ENCODE assay signal across 12 cellular contexts in genomic region chr2:230694241-230694640, GRCh38. TPM values are rescaled to one million over a fixed set of nuclear protein-coding genes. Genes with fewer than 3 reads are reported as not detected.
A peak's percentile ranks its signal among the peaks of the same experiment; 100 is the strongest.
DNase-seq lines count a peak whose midpoint lies in the region; ATAC-seq, FAIRE-seq and TF ChIP-seq lines count a peak whose summit lies in the region.
"Had no signal": no experiment of that assay in that cellular context is flagged by ENCODE, and none has a peak within 500 bp of the region (broad histone marks: within the 10 kb centered on the region; RNA-seq: fewer than 3 reads in every experiment).

No MANE protein-coding gene starts in this region.

- peaks cover 57% of the 10 kb centered on the region for H3F3A ChIP-seq in PC-9 (ENCODE audit: insufficient read depth, low read depth)

- ATAC-seq in GM19372 (IDR thresholded peaks at IDR 0.05; ENCODE audit: low read depth, unreplicated experiment): peak; percentile 62
- ATAC-seq: HCT116; naive thymus-derived CD4-positive, alpha-beta T cell had no signal

- H3K79me2 ChIP-seq in PC-9 (ENCODE audit: low read depth): peaks cover 4% of the 10 kb centered on the region; the same call in 1 of the 2 replicates
- H3K79me2 ChIP-seq in keratinocyte (ENCODE audit: control insufficient read depth, insufficient read depth, low read length): no peaks in the 10 kb centered on the region

- peak overlapping the region; percentile 93 for H3K27ac ChIP-seq in PC-9
- H3K27ac ChIP-seq in keratinocyte (ENCODE audit: control insufficient read depth, insufficient read depth, low read length): peak overlapping the region; percentile 81

- H3K4me3 ChIP-seq in PC-9: no peak overlapping the region
- no peak overlapping the region for H3K4me3 ChIP-seq in keratinocyte (ENCODE audit: control insufficient read depth in 2 of 3, extremely low read depth in 1 of 3, insufficient read depth in 2 of 3, low read depth in 1 of 3, low read length in 3 of 3)
- H3K4me3 ChIP-seq in HAP-1: no peak overlapping the region

- no peak overlapping the region for H3K4me3 Mint-ChIP-seq in glutamatergic neuron (ENCODE audit: unreplicated experiment)

- POLR2A ChIA-PET in GM10248 (lab: Yijun Ruan, JAX) (no interaction called here), PC-9 (lab: Charles Lee; ENCODE audit: unreplicated experiment) (interaction anchor here (0.6 to 1.0 kb wide), 10 partner anchors 9 to 943 kb away, joined by 3 to 10 read pairs (median 4); partner anchors contain the start of gene CAB39)

- H3K36me3 Mint-ChIP-seq in glutamatergic neuron (ENCODE audit: unreplicated experiment): no peaks in the 10 kb centered on the region

- H3K27me3 ChIP-seq in PC-9 (ENCODE audit: insufficient read depth, low read depth) (no peaks in the 10 kb centered on the region), keratinocyte (ENCODE audit: control insufficient read depth, extremely low read depth, insufficient read depth, low read length) (no peaks in the 10 kb centered on the region), HAP-1 (ENCODE audit: low read depth) (no peaks in the 10 kb centered on the region)
- H3K27me3 ChIP-seq: BE2C had no signal

- peaks cover 2% of the 10 kb centered on the region for H3K27me3 Mint-ChIP-seq in glutamatergic neuron (ENCODE audit: unreplicated experiment)
- H3K27me3 Mint-ChIP-seq: naive thymus-derived CD4-positive, alpha-beta T cell had no signal

- no peaks in the 10 kb centered on the region for H3K9me1 ChIP-seq in keratinocyte (ENCODE audit: control insufficient read depth, extremely low read depth, insufficient read depth, low read length)

- in situ Hi-C loops in HAP-1 (cut with MboI; ENCODE audit: low sequenced_read_pairs): no loop called here

- peaks cover 3% of the 10 kb centered on the region for H3K9me3 Mint-ChIP-seq in glutamatergic neuron (ENCODE audit: unreplicated experiment)

- FAIRE-seq in keratinocyte (lab: Jason Lieb, UNC): peak; percentile 97

- dilution Hi-C loops in keratinocyte (cut with MboI; ENCODE audit: extremely low pct_ligation_motif_present, low sequenced_read_pairs): no loop called here

- TF ChIP-seq CTCF in GM10248 (IDR thresholded peaks at IDR 0.05; ENCODE audit: control extremely low read depth, extremely low read depth, low read depth, missing control alignments) (no peak), PC-9 (conservative IDR thresholded peaks at IDR 0.05) (no peak), keratinocyte (optimal IDR thresholded peaks at IDR 0.05 in 1 of 3, IDR thresholded peaks at IDR 0.05 in 1 of 3, conservative IDR thresholded peaks at IDR 0.05 in 1 of 3; ENCODE audit: extremely low read depth in 1 of 3, insufficient read depth in 2 of 3, low read length in 3 of 3) (no peak), glutamatergic neuron (IDR thresholded peaks at IDR 0.05; ENCODE audit: partially characterized antibody, unreplicated experiment) (no peak)

- BruUV-seq in PC-9 (replicated peaks; lab: Mats Ljungman, UMichigan): no TSS peak

- peak; percentile 58 for DNase-seq in GM10248 (ENCODE audit: extremely low spot score)
- DNase-seq in PC-9: peak; percentile 87 to 99
- DNase-seq in keratinocyte (ENCODE audit: low read depth, low spot score): no peak
- DNase-seq in NCI-H2227 treated with DMSO at 0.1 percent for 48 hours (lab: John Stamatoyannopoulos, UW): no peak
- DNase-seq in glutamatergic neuron: no peak
- no peak for DNase-seq in HAP-1 (ENCODE audit: low spot score in 2 of 2)
- DNase-seq in D341Med (ENCODE audit: low spot score): no peak
- DNase-seq: BE2C, NCI-H2171 had no signal

- no peak overlapping the region for H2AFZ ChIP-seq in PC-9
- no peak overlapping the region for H2AFZ ChIP-seq in keratinocyte (ENCODE audit: control insufficient read depth, low read length)

- H3K9me3 ChIP-seq in PC-9 (ENCODE audit: insufficient read depth, low read depth) (no peaks in the 10 kb centered on the region), keratinocyte (ENCODE audit: control insufficient read depth, low read depth, low read length) (no peaks in the 10 kb centered on the region), HAP-1 (no peaks in the 10 kb centered on the region)
- H3K9me3 ChIP-seq: BE2C had no signal

- H4K20me1 ChIP-seq in PC-9 (ENCODE audit: insufficient read depth) (no peaks in the 10 kb centered on the region), keratinocyte (ENCODE audit: control insufficient read depth, extremely low read depth, insufficient read depth, low read length) (no peaks in the 10 kb centered on the region)

- H3K4me2 ChIP-seq in PC-9 (peak overlapping the region; percentile 70), keratinocyte (ENCODE audit: control insufficient read depth, extremely low read depth, insufficient read depth, low read depth, low read length) (peak overlapping the region; percentile 31)

- intact Hi-C loops in PC-9 (cut with micrococcal nuclease; ENCODE audit: unreplicated experiment): loop anchor here (1.0 to 5.0 kb wide), 6 partner anchors 18 to 772 kb away; partner anchors contain the start of genes CAB39, FBXO36, SP100 and TRIP12

- H3K27ac Mint-ChIP-seq in glutamatergic neuron (ENCODE audit: unreplicated experiment): no peak overlapping the region

- peak overlapping the region; percentile 57 for H3K9ac ChIP-seq in keratinocyte (ENCODE audit: control insufficient read depth, extremely low read depth, insufficient read depth, low read length)

- H3K9me2 ChIP-seq in PC-9 (ENCODE audit: insufficient read depth): no peaks in the 10 kb centered on the region

- H3K36me3 ChIP-seq in PC-9 (ENCODE audit: low read depth) (no peaks in the 10 kb centered on the region), keratinocyte (ENCODE audit: control insufficient read depth in 2 of 2, extremely low read depth in 1 of 2, insufficient read depth in 2 of 2, low read length in 2 of 2) (no peaks in the 10 kb centered on the region), HAP-1 (replicated peaks) (no peaks in the 10 kb centered on the region)
- H3K36me3 ChIP-seq: BE2C had no signal

- H3K4me1 Mint-ChIP-seq in glutamatergic neuron (ENCODE audit: low read depth, unreplicated experiment): no peaks in the 10 kb centered on the region

- CTCF ChIA-PET in GM10248 (lab: Yijun Ruan, JAX) (interaction anchor here (1.3 to 2.2 kb wide), 4 partner anchors 9 to 18 kb away, joined by 3 to 6 read pairs (median 4); partner anchors contain the start of gene CAB39), PC-9 (lab: Charles Lee) (interaction anchor here (1.6 kb wide), 1 partner anchor 20 kb away, joined by 5 read pairs; no protein-coding TSS in a partner anchor)

- peaks cover 82% of the 10 kb centered on the region for H3K4me1 ChIP-seq in PC-9 (replicated peaks; ENCODE audit: insufficient read depth)
- H3K4me1 ChIP-seq in keratinocyte (ENCODE audit: control insufficient read depth, extremely low read depth, insufficient read depth, low read length): peaks cover 62% of the 10 kb centered on the region
- H3K4me1 ChIP-seq in HAP-1: no peaks in the 10 kb centered on the region
- H3K4me1 ChIP-seq: BE2C had no signal

RNA-seq across cellular contexts. Expression of gene CAB39, which starts 18.4 kb away (rescaled TPM):
- 70.9 and 86.1 TPM in 2 replicates for total RNA-seq in PC-9 (2021)
- 77.1 to 120 TPM (median 77.7 TPM) in 3 replicates for polyA plus RNA-seq in keratinocyte
- 98.7 TPM for polyA plus RNA-seq in keratinocyte (2011; ENCODE audit: low read depth)
- 60.1 and 121 TPM in 2 replicates for polyA plus RNA-seq in keratinocyte (2011; cell fraction: cytosol; rRNA removed)
- polyA plus RNA-seq in keratinocyte (2011; cell fraction: nucleus; rRNA removed): 91.8 and 105 TPM in 2 replicates
- 75.0 and 81.2 TPM in 2 replicates for polyA plus RNA-seq in keratinocyte (2012; ENCODE audit: low replicate concordance)
- 59.3 to 159 TPM (median 79.1 TPM) in 3 replicates for polyA minus RNA-seq in keratinocyte
- polyA minus RNA-seq in keratinocyte (2011; cell fraction: cytosol; rRNA and poly(A)+ RNA removed): 87.7 TPM
- polyA minus RNA-seq in keratinocyte (2011; cell fraction: nucleus; rRNA and poly(A)+ RNA removed): 67.4 and 142 TPM in 2 replicates
- total RNA-seq in glutamatergic neuron (ENCODE audit: unreplicated experiment): 60.3 TPM

Comparison
In these comparisons a context has a peak if more than half of its experiments do, and no peak if none do; other contexts are left out.
1. DNase-seq: peak in GM10248 (single experiment) and PC-9 (2 of 2); none in keratinocyte (single experiment), NCI-H2227 treated with DMSO at 0.1 percent for 48 hours (single experiment), glutamatergic neuron (single experiment), HAP-1 (0 of 2) and D341Med (single experiment).